In genomic region chr3:48088749-48089466, GRCh38 we compare ENCODE assay signal across 8 cellular contexts.
DNase-seq lines count a peak whose midpoint lies in the region; ATAC-seq, FAIRE-seq and TF ChIP-seq lines count a peak whose summit lies in the region.

No MANE protein-coding gene starts in this region.

- peak in 2 of 3 experiments; percentile 1 to 24; a peak in 2 of 4 replicates for TF ChIP-seq CTCF in H1 (IDR thresholded peaks at IDR 0.05; ENCODE audit: control extremely low read depth in 1 of 3, insufficient read depth in 1 of 3, low read depth in 1 of 3, low read length in 3 of 3)

- H2BK15ac ChIP-seq in H1 (ENCODE audit: low read length) (peak overlapping the region; percentile 88; the same call in 1 of the 2 replicates), mesendoderm (replicated peaks; ENCODE audit: low read depth) (no peak overlapping the region)

- H3K27ac ChIP-seq in H1 (ENCODE audit: low read depth, low read length) = peak overlapping the region; percentile 98
- peak overlapping the region; percentile 98 for H3K27ac ChIP-seq in mesendoderm (ENCODE audit: low read depth, low read length)

- POLR2A ChIA-PET in H1 (lab: Charles Lee; ENCODE audit: partially characterized antibody) = interaction anchor here (0.7 to 5.7 kb wide), 37 partner anchors 9 to 606 kb away, joined by 3 to 57 read pairs (median 4); partner anchors contain the start of gene CDC25A

- H3K36me3 ChIP-seq in H1 (ENCODE audit: control insufficient read depth in 2 of 4, insufficient read depth in 4 of 4, low read length in 3 of 4) (peaks cover 0 to 4% (median 0%) of the 10 kb centered on the region in 4 experiments; a peak in 1 of 8 replicates), mesendoderm (ENCODE audit: control insufficient read depth, insufficient read depth, low read length) (no peaks in the 10 kb centered on the region)

- H3K23me2 ChIP-seq in H1 (ENCODE audit: low read depth, low read length) = peaks cover 8% of the 10 kb centered on the region

- H3K4me2 ChIP-seq in H1 (ENCODE audit: insufficient read depth in 1 of 2, low read depth in 2 of 2, low read length in 2 of 2) (peak overlapping the region; percentile 96), mesendoderm (ENCODE audit: low read length) (peak overlapping the region; percentile 66)

- CTCF ChIA-PET in activated CD8-positive, alpha-beta memory T cell treated with anti-CD3 and anti-CD28 coated beads, Interleukin-2, amount 10 ng/mL, durations not matched to agents 7 days and 5 days (lab: Charles Lee) = interaction anchor here (0.9 to 2.7 kb wide), 5 partner anchors 14 to 99 kb away, joined by 3 to 11 read pairs (median 3); partner anchors contain the start of gene CDC25A
- CTCF ChIA-PET in H1 (lab: Charles Lee; ENCODE audit: partially characterized antibody) = interaction anchor here (0.7 to 1.6 kb wide), 4 partner anchors 10 to 76 kb away, joined by 3 to 4 read pairs (median 4); no protein-coding TSS in a partner anchor

- H3K4me3 ChIP-seq in H1 (ENCODE audit: extremely low read depth in 1 of 4, insufficient read depth in 2 of 4, low read depth in 3 of 4, low read length in 4 of 4) (peak overlapping the region; percentile 71 to 99 (median 82)), mesendoderm (ENCODE audit: low read length) (peak overlapping the region; percentile 82)

- H2AFZ ChIP-seq in H1 (ENCODE audit: low read length) = no peak overlapping the region

- peak; percentile 91 to 98 for TF ChIP-seq POLR2A in H1 (IDR thresholded peaks at IDR 0.05; ENCODE audit: control extremely low read depth in 1 of 2, low read depth in 2 of 2, low read length in 2 of 2)

- H3K9ac ChIP-seq in H1 (replicated peaks in 1 of 4; ENCODE audit: extremely low read depth in 1 of 4, low read depth in 3 of 4, low read length in 3 of 4) = peak overlapping the region; percentile 82 to 96 (median 94)
- H3K9ac ChIP-seq in mesendoderm (ENCODE audit: low read length) = peak overlapping the region; percentile 93

- H3K4me1 Mint-ChIP-seq in activated CD8-positive, alpha-beta memory T cell treated with anti-CD3 and anti-CD28 coated beads, Interleukin-2, amount 10 ng/mL, durations not matched to agents 7 days and 5 days = peaks cover 31% of the 10 kb centered on the region

- no peaks in the 10 kb centered on the region for H3K79me1 ChIP-seq in H1 (ENCODE audit: low read depth, low read length)
- H3K79me1 ChIP-seq in mesendoderm (ENCODE audit: low read length) = no peaks in the 10 kb centered on the region

- peak overlapping the region; percentile 99 for H3K4ac ChIP-seq in H1 (replicated peaks; ENCODE audit: insufficient read length, low read depth, low read length)
- H3K4ac ChIP-seq in mesendoderm (ENCODE audit: low read depth, low read length) = peak overlapping the region; percentile 100

- H3K27me3 ChIP-seq in H1 (replicated peaks in 1 of 4; ENCODE audit: control insufficient read depth in 3 of 4, extremely low read depth in 1 of 4, insufficient read depth in 3 of 4, low read length in 3 of 4) (no peaks in the 10 kb centered on the region), mesendoderm (ENCODE audit: insufficient read depth, low read length, poor library complexity) (no peaks in the 10 kb centered on the region)

- TF ChIP-seq RAD21 in H1 (IDR thresholded peaks at IDR 0.05 in 1 of 2, conservative IDR thresholded peaks at IDR 0.05 in 1 of 2; ENCODE audit: low read depth in 2 of 2, low read length in 2 of 2) = peak; percentile 25 to 44; a peak in 3 of 4 replicates

- H3K9me3 Mint-ChIP-seq in activated CD8-positive, alpha-beta memory T cell treated with anti-CD3 and anti-CD28 coated beads, Interleukin-2, amount 10 ng/mL, durations not matched to agents 7 days and 5 days (ENCODE audit: low read depth) = no peaks in the 10 kb centered on the region

- no peak overlapping the region for H2AK5ac ChIP-seq in H1 (ENCODE audit: low read depth, low read length)
- H2AK5ac ChIP-seq in mesendoderm (ENCODE audit: low read length) = no peak overlapping the region

- peak; percentile 95 for DNase-seq in COLO829 (ENCODE audit: low spot score)
- DNase-seq in HT1080 (ENCODE audit: low read depth) = peak; percentile 98
- DNase-seq in NOMO-1 (lab: John Stamatoyannopoulos, UW; ENCODE audit: unreplicated experiment in 2 of 2) = peak; percentile 92 to 98
- DNase-seq in activated CD8-positive, alpha-beta memory T cell treated with anti-CD3 and anti-CD28 coated beads, Interleukin-2, amount 10 ng/mL, durations not matched to agents 7 days and 5 days = peak; percentile 96
- DNase-seq in H1 (ENCODE audit: low read depth in 1 of 2, low spot score in 2 of 2) = peak; percentile 91 to 94
- DNase-seq in mesendoderm = peak; percentile 99
- DNase-seq in stimulated activated CD8-positive, alpha-beta memory T cell treated with anti-CD3 and anti-CD28 coated beads, Interleukin-12 subunit alpha, Interleukin-12 subunit beta, amount 100 ng/mL, for 4 hours (ENCODE audit: low read depth) = peak; percentile 92

- H3K14ac ChIP-seq in H1 (ENCODE audit: insufficient read length) = no peak overlapping the region

- peaks cover 6% of the 10 kb centered on the region for H3K36me3 Mint-ChIP-seq in activated CD8-positive, alpha-beta memory T cell treated with anti-CD3 and anti-CD28 coated beads, Interleukin-2, amount 10 ng/mL, durations not matched to agents 7 days and 5 days

- peak; percentile 89 for ATAC-seq in GM21360 (IDR thresholded peaks at IDR 0.05; ENCODE audit: unreplicated experiment)
- ATAC-seq in activated CD8-positive, alpha-beta memory T cell treated with anti-CD3 and anti-CD28 coated beads, Interleukin-2, amount 10 ng/mL, durations not matched to agents 7 days and 5 days = peak; percentile 97

- H3K79me2 ChIP-seq in H1 (ENCODE audit: control insufficient read depth in 1 of 2, insufficient read depth in 2 of 2, low read length in 2 of 2) = peaks cover 23 to 44% of the 10 kb centered on the region in 2 experiments
- H3K79me2 ChIP-seq in mesendoderm (ENCODE audit: control insufficient read depth, insufficient read depth, low read length) = peaks cover 43% of the 10 kb centered on the region

- WGBS in H1 (ENCODE audit: extremely low coverage in 1 of 2, insufficient coverage in 1 of 2, insufficient read length in 1 of 2, insufficient replicate concordance in 2 of 2, low coverage in 1 of 2, low lambda C conversion rate in 2 of 2, missing lambda C conversion rate in 1 of 2), 2 experiments = 2% methylated on average over 40 of the region's 79 CpGs; no CpG with 5 or more reads in 1 of the 2 experiments
- no CpG with 5 or more reads among the region's 79 CpGs for WGBS in mesendoderm (ENCODE audit: extremely low coverage, insufficient coverage, low lambda C conversion rate)

- H3K9me3 ChIP-seq in H1 (ENCODE audit: insufficient read depth in 2 of 2, low read depth in 1 of 2, low read length in 1 of 2) = no peaks in the 10 kb centered on the region

- no peak for TF ChIP-seq EP300 in H1 (IDR thresholded peaks at IDR 0.05; ENCODE audit: borderline replicate concordance in 1 of 2, low read depth in 2 of 2, low read length in 2 of 2)

- peak overlapping the region; percentile 99 for H3K18ac ChIP-seq in H1 (ENCODE audit: extremely low read depth, low read length)
- peak overlapping the region; percentile 97 for H3K18ac ChIP-seq in mesendoderm (ENCODE audit: low read length)

- H3K23ac ChIP-seq in H1 (ENCODE audit: insufficient read length) = no peak overlapping the region
- H3K23ac ChIP-seq in mesendoderm (ENCODE audit: low read length) = peak overlapping the region; percentile 0

- peak overlapping the region; percentile 97 for H3K27ac Mint-ChIP-seq in activated CD8-positive, alpha-beta memory T cell treated with anti-CD3 and anti-CD28 coated beads, Interleukin-2, amount 10 ng/mL, durations not matched to agents 7 days and 5 days

- peak overlapping the region; percentile 94 for H2BK5ac ChIP-seq in H1 (ENCODE audit: low read depth, low read length)
- peak overlapping the region; percentile 96 for H2BK5ac ChIP-seq in mesendoderm (ENCODE audit: low read length)

- H3K4me1 ChIP-seq in H1 (replicated peaks in 1 of 4; ENCODE audit: control insufficient read depth in 3 of 4, insufficient read depth in 4 of 4, low read length in 3 of 4) (peaks cover 0 to 5% (median 0%) of the 10 kb centered on the region in 4 experiments; a peak in 2 of 7 replicates), mesendoderm (ENCODE audit: control insufficient read depth, low read depth, low read length) (peaks cover 2% of the 10 kb centered on the region)

- H4K20me1 ChIP-seq in H1 (replicated peaks in 1 of 2; ENCODE audit: control insufficient read depth in 1 of 2, insufficient read depth in 2 of 2, low read length in 2 of 2) = no peaks in the 10 kb centered on the region

- H3K4me3 Mint-ChIP-seq in activated CD8-positive, alpha-beta memory T cell treated with anti-CD3 and anti-CD28 coated beads, Interleukin-2, amount 10 ng/mL, durations not matched to agents 7 days and 5 days = peak overlapping the region; percentile 93

- peak overlapping the region; percentile 97; the same call in 1 of the 2 replicates for H4K8ac ChIP-seq in H1 (ENCODE audit: extremely low read depth, insufficient read depth, low read length)
- peak overlapping the region; percentile 98 for H4K8ac ChIP-seq in mesendoderm (ENCODE audit: low read depth, low read length)

- no peak for FAIRE-seq in H1 (lab: Jason Lieb, UNC)

- H2BK120ac ChIP-seq in H1 (replicated peaks; ENCODE audit: low read depth, low read length) = no peak overlapping the region
- peak overlapping the region; percentile 90 for H2BK120ac ChIP-seq in mesendoderm (ENCODE audit: low read depth, low read length)

- H3K56ac ChIP-seq in H1 (replicated peaks; ENCODE audit: insufficient read length, low read depth, low read length) (peak overlapping the region; percentile 99), mesendoderm (ENCODE audit: low read length) (peak overlapping the region; percentile 99)

- no peaks in the 10 kb centered on the region for H3K27me3 Mint-ChIP-seq in activated CD8-positive, alpha-beta memory T cell treated with anti-CD3 and anti-CD28 coated beads, Interleukin-2, amount 10 ng/mL, durations not matched to agents 7 days and 5 days

- peak overlapping the region; percentile 100 for H4K5ac ChIP-seq in H1 (ENCODE audit: insufficient read length, low read depth, low read length)
- no peak overlapping the region for H4K5ac ChIP-seq in mesendoderm (ENCODE audit: low read length)

- H2BK12ac ChIP-seq in H1 (ENCODE audit: low read depth, low read length) = no peak overlapping the region; the same call in 1 of the 2 replicates

- H4K91ac ChIP-seq in H1 (replicated peaks; ENCODE audit: insufficient read length, low read length) = peak overlapping the region; percentile 85

- no peak overlapping the region for H2BK20ac ChIP-seq in H1 (ENCODE audit: low read length)

TF ChIP-seq in H1, 55 proteins besides CTCF, POLR2A, EP300 and RAD21 (continues in another document):
- TF ChIP-seq EZH2 (IDR thresholded peaks at IDR 0.05; ENCODE audit: low read depth, low read length, severe bottlenecking) (no peak), CHD2 (IDR thresholded peaks at IDR 0.05; ENCODE audit: low read length) (peak; percentile 69; the same call in 1 of the 2 replicates), CEBPB (IDR thresholded peaks at IDR 0.05; ENCODE audit: low read depth, low read length) (peak; percentile 56), CREB1 (IDR thresholded peaks at IDR 0.05) (peak; percentile 86), KDM1A (IDR thresholded peaks at IDR 0.05; ENCODE audit: borderline replicate concordance, low read length) (no peak), FOSL1 (IDR thresholded peaks at IDR 0.05; ENCODE audit: insufficient read depth, low read depth, low read length) (no peak), POLR2AphosphoS5 (IDR thresholded peaks at IDR 0.05; ENCODE audit: low read depth, low read length) (peak; percentile 91)

Comparison
In these comparisons a context has a peak if more than half of its experiments do, and no peak if none do; other contexts are left out.
1. Peak in every context shown above with its lines: DNase-seq, ATAC-seq, H3K4me3 ChIP-seq and H3K27ac ChIP-seq.